Comparison of ENCODE assay signal across 6 cellular contexts in the genomic region with DNA sequence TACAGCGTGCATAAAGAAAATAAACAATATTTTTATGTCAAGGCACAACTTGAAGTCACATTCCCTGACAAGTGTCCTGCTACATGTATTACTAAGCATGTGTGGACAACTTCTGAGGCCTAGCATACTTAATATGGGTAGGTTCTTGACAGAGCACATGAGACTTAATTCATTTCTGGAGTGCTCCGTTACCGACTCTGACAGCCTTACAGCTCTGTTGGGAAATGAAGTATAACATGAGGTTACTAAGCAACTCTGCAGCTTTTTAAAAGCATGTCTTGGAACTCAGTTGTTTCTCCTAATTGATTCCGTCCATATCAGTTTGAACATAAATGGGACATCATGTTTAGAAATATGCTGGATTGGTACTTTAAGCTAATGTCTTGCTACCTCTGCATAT.
"Had no signal": no experiment of that assay in that cellular context is flagged by ENCODE, and none has a peak within 500 bp of the region (broad histone marks: within the 10 kb centered on the region; RNA-seq: fewer than 3 reads in every experiment).

No MANE protein-coding gene starts in this region.

- DNase-seq: GM23248, GOT3, H7, HFFc6 had no signal

- H3K4me3 ChIP-seq: GM23248, HAP-1 had no signal

- H2AFZ ChIP-seq: GM23248 had no signal

- H3K27ac ChIP-seq: GM23248, HL-60 had no signal

- H3K4me1 ChIP-seq: HAP-1 had no signal

- H3K36me3 ChIP-seq: HAP-1 had no signal

- H3K9ac ChIP-seq: GM23248 had no signal

- H3K9me3 ChIP-seq: HAP-1 had no signal
